Comparison of ENCODE assay signal across 28 cellular contexts in genomic region chr2:106857882-106858478, GRCh38. TPM values are rescaled to one million over a fixed set of nuclear protein-coding genes. Genes with fewer than 3 reads are reported as not detected.
DNase-seq lines count a peak whose midpoint lies in the region; ATAC-seq, FAIRE-seq and TF ChIP-seq lines count a peak whose summit lies in the region.
"Had no signal": no experiment of that assay in that cellular context is flagged by ENCODE, and none has a peak within 500 bp of the region (broad histone marks: within the 10 kb centered on the region; RNA-seq: fewer than 3 reads in every experiment).

No MANE protein-coding gene starts in this region.

- H3K4me2 ChIP-seq in HepG2 (ENCODE audit: low read depth, low read length) (no peak overlapping the region), smooth muscle cell (no peak overlapping the region)
- H3K4me2 ChIP-seq: PC-9 had no signal

- H3K4me3 ChIP-seq in HepG2 (replicated peaks in 1 of 3; ENCODE audit: insufficient read depth in 1 of 3, low read depth in 2 of 3, low read length in 3 of 3) (no peak overlapping the region), right lobe of liver (no peak overlapping the region), brain microvascular endothelial cell (ENCODE audit: low read depth, low read length) (no peak overlapping the region), smooth muscle cell (no peak overlapping the region), dorsolateral prefrontal cortex (no peak overlapping the region)
- H3K4me3 ChIP-seq: HAP-1, PC-9, SJSA1 had no signal

- no peak for TF ChIP-seq POLR2A in HepG2 (IDR thresholded peaks at IDR 0.05; ENCODE audit: insufficient read depth in 1 of 2, low read depth in 2 of 2, low read length in 2 of 2)
- TF ChIP-seq POLR2A in right lobe of liver (IDR thresholded peaks at IDR 0.05), result no peak

- no TSS peak for BruUV-seq in HepG2 (replicated peaks; lab: Mats Ljungman, UMichigan)

- ATAC-seq in HepG2, result no peak
- no peak for ATAC-seq in right lobe of liver
- no peak for ATAC-seq in GM21447 (IDR thresholded peaks at IDR 0.05; ENCODE audit: unreplicated experiment)

- TF ChIP-seq EP300 in HepG2 (IDR thresholded peaks at IDR 0.05; ENCODE audit: low read depth in 2 of 2, low read length in 2 of 2), result no peak
- TF ChIP-seq EP300 in HepG2 (CRISPR knock-in tag; IDR thresholded peaks at IDR 0.05; ENCODE audit: borderline replicate concordance), result no peak

- no peak for TF ChIP-seq RAD21 in HepG2 (CRISPR knock-in tag; IDR thresholded peaks at IDR 0.05)

- H3K27me3 ChIP-seq in HepG2 (ENCODE audit: control insufficient read depth in 1 of 2, insufficient read depth in 2 of 2, low read length in 2 of 2), result no peaks in the 10 kb centered on the region
- H3K27me3 ChIP-seq in right lobe of liver, result no peaks in the 10 kb centered on the region
- H3K27me3 ChIP-seq in brain microvascular endothelial cell (replicated peaks), result no peaks in the 10 kb centered on the region
- no peaks in the 10 kb centered on the region for H3K27me3 ChIP-seq in smooth muscle cell (ENCODE audit: low read depth)
- no peaks in the 10 kb centered on the region for H3K27me3 ChIP-seq in dorsolateral prefrontal cortex
- H3K27me3 ChIP-seq: SJSA1 had no signal

- no peaks in the 10 kb centered on the region for H3K79me2 ChIP-seq in HepG2 (ENCODE audit: insufficient read depth, low read length)
- peaks cover 85% of the 10 kb centered on the region for H3K79me2 ChIP-seq in smooth muscle cell (ENCODE audit: low read depth)

- H3K9ac ChIP-seq in HepG2 (ENCODE audit: insufficient read depth, low read depth, low read length), result no peak overlapping the region
- no peak overlapping the region for H3K9ac ChIP-seq in smooth muscle cell (ENCODE audit: low read depth)

- H4K20me1 ChIP-seq in HepG2 (ENCODE audit: insufficient read depth, low read length), result no peaks in the 10 kb centered on the region
- H4K20me1 ChIP-seq in smooth muscle cell (ENCODE audit: low read depth), result peaks cover 61% of the 10 kb centered on the region

- CTCF ChIA-PET in HepG2 (lab: Yijun Ruan, JAX; ENCODE audit: low intra/inter-chr PET ratio, low total read pairs), result no interaction called here

- no peak for FAIRE-seq in HepG2 (lab: Jason Lieb, UNC)

- H3K36me3 ChIP-seq in HepG2 (replicated peaks in 1 of 2; ENCODE audit: control insufficient read depth in 1 of 2, insufficient read depth in 2 of 2, low read length in 2 of 2), result no peaks in the 10 kb centered on the region
- H3K36me3 ChIP-seq in right lobe of liver, result no peaks in the 10 kb centered on the region
- H3K36me3 ChIP-seq in brain microvascular endothelial cell (replicated peaks), result no peaks in the 10 kb centered on the region
- no peaks in the 10 kb centered on the region for H3K36me3 ChIP-seq in smooth muscle cell (ENCODE audit: low read depth)
- H3K36me3 ChIP-seq: HAP-1, SJSA1 had no signal

- TF ChIP-seq CTCF in HepG2 (CRISPR knock-in tag; IDR thresholded peaks at IDR 0.05), result no peak
- no peak for TF ChIP-seq CTCF in right lobe of liver (IDR thresholded peaks at IDR 0.05)
- no peak for TF ChIP-seq CTCF in brain microvascular endothelial cell (IDR thresholded peaks at IDR 0.05; ENCODE audit: low read depth, low read length, missing control alignments)
- TF ChIP-seq CTCF in smooth muscle cell (IDR thresholded peaks at IDR 0.05; ENCODE audit: borderline replicate concordance, insufficient read depth, poor library complexity, severe bottlenecking), result no peak
- no peak for TF ChIP-seq CTCF in dorsolateral prefrontal cortex (IDR thresholded peaks at IDR 0.05 in 54 of 56, conservative IDR thresholded peaks at IDR 0.05 in 2 of 56; ENCODE audit: low read depth in 1 of 56, partially characterized antibody in 56 of 56)

- H3K9me3 ChIP-seq in HepG2 (ENCODE audit: low read length), result peaks cover 18% of the 10 kb centered on the region
- H3K9me3 ChIP-seq in right lobe of liver, result no peaks in the 10 kb centered on the region
- H3K9me3 ChIP-seq in smooth muscle cell (replicated peaks; ENCODE audit: low read depth), result no peaks in the 10 kb centered on the region
- H3K9me3 ChIP-seq: HAP-1, SJSA1 had no signal

- in situ Hi-C loops in HepG2 (cut with HindIII; ENCODE audit: extremely low pct_ligation_motif_present, low pct_unique_long_range_greater_than_20kb) (no loop called here), brain microvascular endothelial cell (cut with HindIII; ENCODE audit: low pct_ligation_motif_present, low sequenced_read_pairs) (no loop called here)

- no peak for DNase-seq in HepG2 (ENCODE audit: low spot score)
- no peak for DNase-seq in right lobe of liver
- peak; percentile 59 for DNase-seq in brain microvascular endothelial cell
- DNase-seq in foreskin melanocyte, result peak; percentile 2
- DNase-seq in stimulated activated CD4-positive, alpha-beta T cell treated with anti-CD3 and anti-CD28 coated beads, Interleukin-2, amount 100 ng/mL, for 24 hours, result no peak
- no peak for DNase-seq in smooth muscle cell (lab: John Stamatoyannopoulos, UW; ENCODE audit: unreplicated experiment)
- DNase-seq in dorsolateral prefrontal cortex, result no peak
- DNase-seq: 8988T; DMS153; GOT3; HFFc6; Kasumi-1; MV-4-11; NCI-H1105; NCI-H1436 treated with DMSO at 0.1 percent for 48 hours; NCI-H187 treated with DMSO at 0.1 percent for 48 hours; NCI-H524 treated with DMSO at 0.1 percent for 48 hours; NCI-H774; NK-92 treated with Interleukin-12 subunit alpha and Interleukin-12 subunit beta, amount 100 ng/mL, for 24 hours; PC-9; Right ventricle myocardium superior had no signal

- H2AFZ ChIP-seq in HepG2 (ENCODE audit: low read length), result no peak overlapping the region
- H2AFZ ChIP-seq in smooth muscle cell (ENCODE audit: low read depth), result no peak overlapping the region
- H2AFZ ChIP-seq: PC-9 had no signal

- H3K27ac ChIP-seq in HepG2 (ENCODE audit: extremely low read length, insufficient read depth, low read length) (no peak overlapping the region), right lobe of liver (no peak overlapping the region), brain microvascular endothelial cell (no peak overlapping the region), smooth muscle cell (ENCODE audit: low read depth) (no peak overlapping the region), dorsolateral prefrontal cortex (peak overlapping the region in 3 of 59 donors; percentile 6 to 56 (median 31))
- H3K27ac ChIP-seq: HL-60, PC-9, SJSA1 had no signal

- no peaks in the 10 kb centered on the region for H3F3A ChIP-seq in smooth muscle cell (ENCODE audit: low read depth)

- H3K4me1 ChIP-seq in HepG2 (ENCODE audit: insufficient read depth, low read length) (no peaks in the 10 kb centered on the region), right lobe of liver (no peaks in the 10 kb centered on the region), smooth muscle cell (ENCODE audit: low read depth) (peaks cover 6% of the 10 kb centered on the region)
- H3K4me1 ChIP-seq: HAP-1, SJSA1 had no signal

- POLR2A ChIA-PET in HepG2 (lab: Yijun Ruan, JAX), result no interaction called here

- intact Hi-C loops in HepG2 (cut with micrococcal nuclease; ENCODE audit: unreplicated experiment), result no loop called here
- intact Hi-C loops in right lobe of liver (cut with DNase I), result no loop called here
- intact Hi-C loops in dorsolateral prefrontal cortex (cut with DNase I), result no loop called here

RNA-seq across cellular contexts. Expression of gene ST6GAL2, which starts 28.0 kb away (rescaled TPM):
- not detected in 2 replicates for total RNA-seq in HepG2 (2016; rRNA removed; fragmentation: Illumina TruSeq; extraction: Trizol)
- total RNA-seq in HepG2 (2016; cell fraction: cytosol; rRNA removed; fragmentation: Illumina TruSeq; extraction: Trizol; ENCODE audit: low read depth), result not detected in 2 replicates
- total RNA-seq in HepG2 (2016; cell fraction: insoluble cytoplasmic fraction; rRNA removed; fragmentation: Illumina TruSeq; extraction: Trizol), result not detected in 2 replicates
- not detected in 2 replicates for total RNA-seq in HepG2 (2016; cell fraction: membrane; rRNA removed; fragmentation: Illumina TruSeq; extraction: Trizol)
- not detected in 2 replicates for total RNA-seq in HepG2 (2016; cell fraction: nucleus; rRNA removed; fragmentation: Illumina TruSeq; extraction: Trizol)
- polyA plus RNA-seq in HepG2 (2011; rRNA removed), result not detected in 2 replicates
- not detected in 2 replicates for polyA plus RNA-seq in HepG2 (2011; cell fraction: cytosol; rRNA removed)
- polyA plus RNA-seq in HepG2 (2011; cell fraction: nucleus; rRNA removed), result not detected in 2 replicates
- not detected in 2 replicates for polyA plus RNA-seq in HepG2 (2012)
- polyA plus RNA-seq in HepG2 (2016; cell fraction: cytosol; fragmentation: Illumina TruSeq; extraction: Trizol; ENCODE audit: low read depth), result not detected in 2 replicates
- polyA plus RNA-seq in HepG2 (2016; cell fraction: insoluble cytoplasmic fraction; fragmentation: Illumina TruSeq; extraction: Trizol; ENCODE audit: low read depth), result not detected in 2 replicates
- polyA plus RNA-seq in HepG2 (2016; cell fraction: membrane; fragmentation: Illumina TruSeq; extraction: Trizol; ENCODE audit: low read depth), result not detected in 2 replicates
- not detected in 2 replicates for polyA plus RNA-seq in HepG2 (2016; cell fraction: nucleus; fragmentation: Illumina TruSeq; extraction: Trizol; ENCODE audit: insufficient read depth, low read depth)
- not detected in 2 replicates for polyA minus RNA-seq in HepG2 (2011; rRNA and poly(A)+ RNA removed; ENCODE audit: low replicate concordance)
- polyA minus RNA-seq in HepG2 (2011; cell fraction: cytosol; rRNA and poly(A)+ RNA removed), result not detected in 2 replicates
- not detected in 2 replicates for polyA minus RNA-seq in HepG2 (2011; cell fraction: nucleus; rRNA and poly(A)+ RNA removed)
- 1 to 10 TPM in 4 of 6 experiments, under 1 TPM in 2; 0.55 to 2.4 (median 1.7) TPM for total RNA-seq in right lobe of liver
- 64.6 and 140 TPM in 2 replicates for total RNA-seq in smooth muscle cell
- 26.1 and 42.5 TPM in 2 replicates for polyA plus RNA-seq in smooth muscle cell
- 10 to 100 TPM; 18.8 to 78.1 (median 36.6) TPM for total RNA-seq in dorsolateral prefrontal cortex
- total RNA-seq: G401, M059J, PC-9, Right ventricle myocardium superior, SJSA1 had no signal
- polyA plus RNA-seq: BJ had no signal

Comparison
In these comparisons a context has a peak if more than half of its experiments do, and no peak if none do; other contexts are left out.
1. DNase-seq: peak in brain microvascular endothelial cell (single experiment) and foreskin melanocyte (single experiment); none in HepG2 (single experiment), right lobe of liver (0 of 3), stimulated activated CD4-positive, alpha-beta T cell treated with anti-CD3 and anti-CD28 coated beads, Interleukin-2, amount 100 ng/mL, for 24 hours (0 of 2), smooth muscle cell (single experiment) and dorsolateral prefrontal cortex (0 of 10).
2. RNA of gene ST6GAL2, which starts 28.0 kb away (total RNA-seq): 64.6 to 140 TPM in smooth muscle cell and 18.8 to 78.1 TPM in dorsolateral prefrontal cortex; 0.55 to 2.4 TPM in right lobe of liver and not detected in HepG2; every median in the first group is over 4 times any median in the second.